In the genomic region with DNA sequence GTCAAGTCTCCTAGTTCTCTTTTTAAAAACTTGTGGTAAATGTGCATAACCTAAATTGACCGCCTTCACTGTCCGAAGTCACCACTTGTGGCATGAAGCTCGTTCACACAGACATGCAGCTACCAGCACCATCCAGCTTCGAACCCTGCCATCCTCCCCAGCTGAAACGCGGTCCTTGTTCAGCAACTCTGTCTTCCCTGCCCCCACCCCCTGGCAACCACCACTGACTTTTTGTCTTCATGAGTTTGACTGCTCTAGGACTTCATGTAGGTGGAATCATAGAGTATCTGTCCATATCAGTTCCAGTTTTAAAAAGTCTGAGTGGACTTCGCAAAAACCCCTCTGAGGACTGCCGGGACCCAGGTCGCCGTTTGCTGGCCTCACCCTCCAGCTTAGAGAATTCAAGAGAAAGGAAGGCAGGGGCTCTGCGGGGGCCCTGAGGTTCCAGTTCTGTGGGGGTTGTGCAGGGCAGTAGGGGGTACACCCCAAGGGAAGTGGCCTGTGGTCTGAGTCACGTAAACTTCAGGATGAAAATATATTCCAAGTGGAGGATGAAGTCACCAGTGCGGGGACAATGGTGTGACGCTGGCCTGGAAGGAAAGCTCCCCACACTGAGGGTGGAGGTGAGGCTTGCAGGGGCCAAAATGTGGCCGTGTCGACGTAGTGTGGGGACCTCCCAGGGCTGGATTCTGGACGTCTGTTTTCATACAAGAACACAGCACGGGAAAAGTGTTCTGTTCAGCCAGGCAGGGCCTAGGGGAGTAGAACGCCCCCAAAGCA, we compare ENCODE assay signal across 17 cellular contexts.
A peak's percentile ranks its signal among the peaks of the same experiment; 100 is the strongest.
DNase-seq lines count a peak whose midpoint lies in the region; ATAC-seq, FAIRE-seq and TF ChIP-seq lines count a peak whose summit lies in the region.
"Had no signal": no experiment of that assay in that cellular context is flagged by ENCODE, and none has a peak within 500 bp of the region (broad histone marks: within the 10 kb centered on the region; RNA-seq: fewer than 3 reads in every experiment).

No MANE protein-coding gene starts in this region.

- DNase-seq in RWPE1 (ENCODE audit: low spot score) (no peak), dermis blood vessel endothelial cell (peak; percentile 20), testis (no peak), foreskin keratinocyte (no peak), T-helper 1 cell (no peak), small intestine (no peak)
- DNase-seq: activated CD8-positive, alpha-beta T cell treated with anti-CD3 and anti-CD28 coated beads, Interleukin-2, amount 10 ng/mL, durations not matched to agents 7 days and 5 days; COR-L47; NCI-H2029; SHP77 treated with DMSO at 0.1 percent for 48 hours had no signal

- peaks cover 17% of the 10 kb centered on the region for H3K4me1 Mint-ChIP-seq in stimulated activated memory B cell treated with anti-CD40 and anti-IgM and Interleukin-4, amounts not matched to agents 10 μg/mL and 1 μg/mL and 100 μg/mL, for 72 hours
- H3K4me1 Mint-ChIP-seq: central memory CD8-positive, alpha-beta T cell had no signal

- H3K27me3 ChIP-seq in layer of hippocampus (ENCODE audit: control insufficient read depth, insufficient read depth, low read length) (no peaks in the 10 kb centered on the region), testis (no peaks in the 10 kb centered on the region), foreskin keratinocyte (no peaks in the 10 kb centered on the region), small intestine (ENCODE audit: control insufficient read depth in 2 of 2, insufficient read depth in 2 of 2, low read length in 2 of 2) (no peaks in the 10 kb centered on the region)

- no peaks in the 10 kb centered on the region for H3K36me3 ChIP-seq in testis (ENCODE audit: low read depth, missing control alignments)
- H3K36me3 ChIP-seq in small intestine (ENCODE audit: control insufficient read depth in 2 of 2, insufficient read depth in 2 of 2, low read length in 2 of 2) = no peaks in the 10 kb centered on the region

- TF ChIP-seq CTCF in RWPE1 (conservative IDR thresholded peaks at IDR 0.05; ENCODE audit: low read depth) (no peak), testis (IDR thresholded peaks at IDR 0.05) (no peak), foreskin keratinocyte (conservative IDR thresholded peaks at IDR 0.05) (no peak)

- no peak overlapping the region for H3K27ac Mint-ChIP-seq in stimulated activated memory B cell treated with anti-CD40 and anti-IgM and Interleukin-4, amounts not matched to agents 10 μg/mL and 1 μg/mL and 100 μg/mL, for 72 hours
- H3K27ac Mint-ChIP-seq: activated CD8-positive, alpha-beta T cell treated with anti-CD3 and anti-CD28 coated beads, Interleukin-2, amount 10 ng/mL, durations not matched to agents 7 days and 5 days; T-helper 1 cell treated with Interleukin-12 subunit alpha and Interleukin-12 subunit beta and Interleukin-4 antibody, amounts not matched to agents 30 μg/mL and 1 μg/mL, for 36 hours; WTC11 had no signal

- H3K27ac ChIP-seq in RWPE1 (peak overlapping the region; percentile 5; the same call in 1 of the 2 replicates), layer of hippocampus (ENCODE audit: low read depth, low read length) (peak overlapping the region; percentile 12), testis (peak overlapping the region; percentile 46 to 74), foreskin keratinocyte (no peak overlapping the region), small intestine (ENCODE audit: low read depth in 1 of 2, low read length in 1 of 2) (peak overlapping the region in 1 of 2 donors; percentile 67)

- no peak for TF ChIP-seq POLR2A in testis (IDR thresholded peaks at IDR 0.05)

- H3K4me1 ChIP-seq in testis = peaks cover 44% of the 10 kb centered on the region
- peaks cover 17% of the 10 kb centered on the region for H3K4me1 ChIP-seq in foreskin keratinocyte
- H3K4me1 ChIP-seq in small intestine (ENCODE audit: control insufficient read depth in 2 of 2, insufficient read depth in 1 of 2, low read depth in 1 of 2, low read length in 1 of 2) = no peaks in the 10 kb centered on the region

- peaks cover 32% of the 10 kb centered on the region for H3K36me3 Mint-ChIP-seq in stimulated activated memory B cell treated with anti-CD40 and anti-IgM and Interleukin-4, amounts not matched to agents 10 μg/mL and 1 μg/mL and 100 μg/mL, for 72 hours
- H3K36me3 Mint-ChIP-seq: WTC11 had no signal

- POLR2A ChIA-PET in RWPE1 (lab: Yijun Ruan, JAX; ENCODE audit: low non-redundant PET) = no interaction called here

- no peaks in the 10 kb centered on the region for H3K27me3 Mint-ChIP-seq in stimulated activated memory B cell treated with anti-CD40 and anti-IgM and Interleukin-4, amounts not matched to agents 10 μg/mL and 1 μg/mL and 100 μg/mL, for 72 hours

- no peak for ATAC-seq in foreskin keratinocyte
- ATAC-seq in stimulated activated memory B cell treated with anti-CD40 and anti-IgM and Interleukin-4, amounts not matched to agents 10 μg/mL and 1 μg/mL and 100 μg/mL, for 72 hours = no peak
- ATAC-seq: activated CD8-positive, alpha-beta T cell treated with anti-CD3 and anti-CD28 coated beads, Interleukin-2, amount 10 ng/mL, durations not matched to agents 7 days and 5 days; HCT116; WTC11 had no signal

- H3K4me3 ChIP-seq in testis = no peak overlapping the region
- H3K4me3 ChIP-seq in small intestine (ENCODE audit: low read depth in 1 of 2, low read length in 2 of 2) = no peak overlapping the region

- no peak for FAIRE-seq in small intestine (lab: Jason Lieb, UNC)
- FAIRE-seq: GM19239 had no signal

- CTCF ChIA-PET in RWPE1 (lab: Yijun Ruan, JAX) = interaction anchor here (0.8 kb wide), 1 partner anchor 49 kb away, joined by 3 read pairs; no protein-coding TSS in a partner anchor

- H3K9me3 Mint-ChIP-seq in stimulated activated memory B cell treated with anti-CD40 and anti-IgM and Interleukin-4, amounts not matched to agents 10 μg/mL and 1 μg/mL and 100 μg/mL, for 72 hours = no peaks in the 10 kb centered on the region
- H3K9me3 Mint-ChIP-seq: central memory CD8-positive, alpha-beta T cell; T-helper 1 cell treated with Interleukin-12 subunit alpha and Interleukin-12 subunit beta and Interleukin-4 antibody, amounts not matched to agents 30 μg/mL and 1 μg/mL, for 36 hours; WTC11 had no signal

- H3K9me3 ChIP-seq in testis (no peaks in the 10 kb centered on the region), small intestine (ENCODE audit: control insufficient read depth, low read depth) (no peaks in the 10 kb centered on the region)

- WGBS in testis, 2 donors = 77 to 85% methylated on average over 19 to 20 of the region's 20 CpGs
- 87 to 94% (median 93%) methylated on average over 20 of the region's 20 CpGs for WGBS in small intestine, 3 donors

- intact Hi-C loops in testis (cut with DNase I; ENCODE audit: low total_unique reads) = no loop called here

- no peak overlapping the region for H3K4me3 Mint-ChIP-seq in stimulated activated memory B cell treated with anti-CD40 and anti-IgM and Interleukin-4, amounts not matched to agents 10 μg/mL and 1 μg/mL and 100 μg/mL, for 72 hours
- H3K4me3 Mint-ChIP-seq: activated CD8-positive, alpha-beta T cell treated with anti-CD3 and anti-CD28 coated beads, Interleukin-2, amount 10 ng/mL, durations not matched to agents 7 days and 5 days; central memory CD8-positive, alpha-beta T cell; T-helper 1 cell treated with Interleukin-12 subunit alpha and Interleukin-12 subunit beta and Interleukin-4 antibody, amounts not matched to agents 30 μg/mL and 1 μg/mL, for 36 hours; WTC11 had no signal
